8 cellular contexts compared by ENCODE assay signal in genomic region chr17:7833795-7834553, GRCh38. TPM values are rescaled to one million over a fixed set of nuclear protein-coding genes. Genes with fewer than 3 reads are reported as not detected.
DNase-seq lines count a peak whose midpoint lies in the region; ATAC-seq and TF ChIP-seq lines count a peak whose summit lies in the region.

Gene KDM6B (plus strand): TSS chr17:7834217. CDS start chr17:7845555, 11,338 bp downstream.

- H3K27ac ChIP-seq in SK-N-MC (peak within 1 kb of the TSS; percentile 78; the same call in 1 of the 2 replicates), neural cell (ENCODE audit: low read length) (peak within 1 kb of the TSS; percentile 98), stomach (peak within 1 kb of the TSS; percentile 92 to 100 (median 99))

- H3K36me3 ChIP-seq in SK-N-MC (ENCODE audit: insufficient read depth, low read length) = no peaks in the 10 kb centered on the region
- no peaks in the 10 kb centered on the region for H3K36me3 ChIP-seq in neural cell (ENCODE audit: insufficient read depth, low read length)
- no peaks in the 10 kb centered on the region for H3K36me3 ChIP-seq in stomach

- TF ChIP-seq EP300 in neural cell (conservative IDR thresholded peaks at IDR 0.05; ENCODE audit: poor library complexity, severe bottlenecking) (no peak), stomach (IDR thresholded peaks at IDR 0.05) (no peak)

- H3K9ac ChIP-seq in SK-N-MC (ENCODE audit: insufficient read length) (peak within 1 kb of the TSS; percentile 3), neural cell (ENCODE audit: low read length) (peak within 1 kb of the TSS; percentile 95)

- H3F3A ChIP-seq in neural cell (ENCODE audit: insufficient read depth, low read length, poor library complexity, severe bottlenecking) = peaks cover 11% of the 10 kb centered on the region

- peak within 1 kb of the TSS; percentile 27 for H2AFZ ChIP-seq in neural cell (ENCODE audit: low read depth, low read length)

- H3K79me2 ChIP-seq in neural cell (replicated peaks; ENCODE audit: insufficient read depth, low read length) = peaks cover 17% of the 10 kb centered on the region

- H3K27me3 ChIP-seq in neural cell (ENCODE audit: insufficient read depth, low read depth, low read length) = no peaks in the 10 kb centered on the region
- H3K27me3 ChIP-seq in stomach = no peaks in the 10 kb centered on the region

- H4K20me1 ChIP-seq in neural cell (ENCODE audit: insufficient read depth) = peaks cover 5% of the 10 kb centered on the region

- intact Hi-C loops in stomach (cut with DNase I; ENCODE audit: low total_unique reads) = no loop called here

- WGBS in stomach, 5 donors = 0% methylated on average over 24 to 49 of the region's 49 CpGs

- H3K4me2 ChIP-seq in neural cell (ENCODE audit: low read length) = peak within 1 kb of the TSS; percentile 77

- H3K9me3 ChIP-seq in SK-N-MC (ENCODE audit: low read depth, low read length) (no peaks in the 10 kb centered on the region), neural cell (ENCODE audit: low read length) (no peaks in the 10 kb centered on the region), stomach (no peaks in the 10 kb centered on the region)

- peak; percentile 31 for ATAC-seq in GM21825 (IDR thresholded peaks at IDR 0.05; ENCODE audit: unreplicated experiment)

- no peak for TF ChIP-seq CTCF in foreskin fibroblast (IDR thresholded peaks at IDR 0.05; ENCODE audit: low read depth, low read length)
- TF ChIP-seq CTCF in neural cell (IDR thresholded peaks at IDR 0.05; ENCODE audit: poor library complexity, severe bottlenecking) = no peak
- TF ChIP-seq CTCF in stomach (IDR thresholded peaks at IDR 0.05) = peak in 1 of 7 experiments; percentile 28

- H3K4me3 ChIP-seq in SK-N-MC (peak within 1 kb of the TSS; percentile 82), foreskin fibroblast (ENCODE audit: low read depth in 1 of 2, low read length in 2 of 2) (peak within 1 kb of the TSS; percentile 75), neural cell (ENCODE audit: low read length) (peak within 1 kb of the TSS; percentile 82), stomach (peak within 1 kb of the TSS; percentile 66 to 80 (median 74))

- no peaks in the 10 kb centered on the region for H3K9me2 ChIP-seq in neural cell (ENCODE audit: insufficient read depth, low read length)

- DNase-seq in DMS114 treated with DMSO at 0.1 percent for 48 hours (lab: John Stamatoyannopoulos, UW; ENCODE audit: unreplicated experiment) = peak; percentile 91
- DNase-seq in M059J (ENCODE audit: low read depth) = peak; percentile 88
- DNase-seq in SK-N-MC (ENCODE audit: low read depth, low spot score) = no peak
- peak; percentile 89 for DNase-seq in activated naive CD4-positive, alpha-beta T cell treated with Interleukin-2 at 50 U/mL for 16 hours
- peak; percentile 89 to 96 for DNase-seq in foreskin fibroblast
- peak; percentile 95 for DNase-seq in stomach

- H3K4me1 ChIP-seq in stomach = peaks cover 20 to 45% (median 39%) of the 10 kb centered on the region in 4 donors

- no peak for TF ChIP-seq POLR2A in stomach (IDR thresholded peaks at IDR 0.05)

- TF ChIP-seq RAD21 in neural cell (conservative IDR thresholded peaks at IDR 0.05) = no peak

TF ChIP-seq in neural cell, 6 proteins besides CTCF, POLR2A, EP300 and RAD21:
- TF ChIP-seq SMC3 (conservative IDR thresholded peaks at IDR 0.05; ENCODE audit: poor library complexity) (no peak), MXI1 (conservative IDR thresholded peaks at IDR 0.05; ENCODE audit: poor library complexity, severe bottlenecking) (no peak)

RNA-seq across cellular contexts. Expression of gene KDM6B, which starts in this region (rescaled TPM):
- total RNA-seq in M059J (2014; rRNA removed; shearing (Covaris generic)) = 0.59 and 3.2 TPM in 2 replicates
- 2.5 and 4.4 TPM in 2 replicates for polyA plus RNA-seq in neural cell
- 20.0 and 20.7 TPM in 2 replicates for polyA minus RNA-seq in neural cell
- total RNA-seq in stomach = 10 to 100 TPM in 4 of 5 donors, 1 to 10 TPM in 1; 7.5 to 27.2 (median 12.9) TPM
- 1 to 10 TPM; 4.6 to 9.6 (median 6.0) TPM for polyA plus RNA-seq in stomach
